In the genomic region with DNA sequence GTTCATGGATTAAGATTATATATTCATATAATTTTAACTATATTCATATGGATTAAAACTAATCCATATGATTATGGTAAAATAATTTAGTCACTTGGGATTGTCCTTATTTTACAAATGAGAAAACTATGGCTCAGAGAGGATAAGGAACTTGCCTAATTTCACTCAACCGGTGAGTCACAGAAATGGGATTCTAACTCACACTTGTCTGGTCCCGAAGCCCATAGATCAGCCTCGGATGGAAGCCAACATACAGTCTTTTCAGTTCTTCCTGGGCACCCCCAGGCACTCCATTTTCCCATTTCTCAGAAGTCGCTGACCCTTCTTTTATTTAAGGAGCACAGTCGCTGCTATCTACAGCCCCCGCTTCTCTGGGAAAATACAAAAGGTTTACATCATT, we compare ENCODE assay signal across 20 cellular contexts. TPM values are rescaled to one million over a fixed set of nuclear protein-coding genes. Genes with fewer than 3 reads are reported as not detected.
DNase-seq lines count a peak whose midpoint lies in the region; ATAC-seq and TF ChIP-seq lines count a peak whose summit lies in the region.
"Had no signal": no experiment of that assay in that cellular context is flagged by ENCODE, and none has a peak within 500 bp of the region (broad histone marks: within the 10 kb centered on the region; RNA-seq: fewer than 3 reads in every experiment).

No MANE protein-coding gene starts in this region.

- CTCF ChIA-PET in MCF 10A (lab: Yijun Ruan, JAX), result no interaction called here

- no TSS peak for BruUV-seq in MCF 10A (replicated peaks; lab: Mats Ljungman, UMichigan)

- H3K4me1 ChIP-seq in breast epithelium (no peaks in the 10 kb centered on the region), ovary (ENCODE audit: insufficient read depth) (peaks cover 2% of the 10 kb centered on the region), lower lobe of right lung (peaks cover 9% of the 10 kb centered on the region)
- H3K4me1 ChIP-seq: parathyroid adenoma had no signal

- TF ChIP-seq POLR2A in breast epithelium (IDR thresholded peaks at IDR 0.05) (no peak), ovary (IDR thresholded peaks at IDR 0.05) (no peak)

- no peaks in the 10 kb centered on the region for H3K4me1 Mint-ChIP-seq in MCF 10A (ENCODE audit: insufficient read depth, unreplicated experiment)

- intact Hi-C loops in MCF 10A (cut with micrococcal nuclease) (no loop called here), breast epithelium (cut with DNase I; ENCODE audit: low total_unique reads) (no loop called here), ovary (cut with DNase I) (no loop called here), lower lobe of right lung (cut with DNase I) (no loop called here)

- H3K27me3 Mint-ChIP-seq in MCF 10A (ENCODE audit: insufficient read depth, unreplicated experiment), result peaks cover 32% of the 10 kb centered on the region

- H3K27ac ChIP-seq in breast epithelium, result peak overlapping the region in 1 of 2 donors; percentile 90
- H3K27ac ChIP-seq in ovary, result no peak overlapping the region
- H3K27ac ChIP-seq in lower lobe of right lung, result no peak overlapping the region
- H3K27ac ChIP-seq: 22Rv1, parathyroid adenoma had no signal

- H3K4me3 Mint-ChIP-seq in MCF 10A (ENCODE audit: unreplicated experiment), result no peak overlapping the region

- DNase-seq in MCF 10A (ENCODE audit: unreplicated experiment), result peak; percentile 62
- no peak for DNase-seq in breast epithelium (ENCODE audit: low spot score in 2 of 2)
- DNase-seq in amniotic epithelial cell (ENCODE audit: low read depth), result peak; percentile 46
- DNase-seq in fibroblast of the aortic adventitia (ENCODE audit: low read depth), result peak; percentile 77
- DNase-seq in cerebellar nuclear complex (lab: John Stamatoyannopoulos, UW), result no peak
- no peak for DNase-seq in ovary
- no peak for DNase-seq in HUDEP-2 (lab: John Stamatoyannopoulos, UW; ENCODE audit: unreplicated experiment in 76 of 76)
- DNase-seq in lower lobe of right lung, result no peak
- DNase-seq: activated CD4-positive, alpha-beta T cell treated with anti-CD3 and anti-CD28 coated beads for 48 hours; activated naive CD8-positive, alpha-beta T cell treated with anti-CD3 and anti-CD28 coated beads, Interleukin-2, amount 10 ng/mL, durations not matched to agents 7 days and 5 days; naive thymus-derived CD4-positive, alpha-beta T cell; NCI-H1092 treated with DMSO at 0.1 percent for 48 hours; NCI-H510A treated with DMSO at 0.1 percent for 48 hours; sigmoid colon; stimulated activated naive CD4-positive, alpha-beta T cell; SW 1271 had no signal

- H3K36me3 Mint-ChIP-seq in MCF 10A (ENCODE audit: insufficient read depth, unreplicated experiment), result no peaks in the 10 kb centered on the region
- H3K36me3 Mint-ChIP-seq: activated naive CD8-positive, alpha-beta T cell treated with anti-CD3 and anti-CD28 coated beads, Interleukin-2, amount 10 ng/mL, durations not matched to agents 7 days and 5 days; memory B cell had no signal

- H3K27ac Mint-ChIP-seq in MCF 10A (ENCODE audit: low read depth, unreplicated experiment), result no peak overlapping the region
- H3K27ac Mint-ChIP-seq: activated naive CD8-positive, alpha-beta T cell treated with anti-CD3 and anti-CD28 coated beads, Interleukin-2, amount 10 ng/mL, durations not matched to agents 7 days and 5 days; activated T-helper 2 cell treated with anti-CD3 and anti-CD28 coated beads, Interferon-gamma antibody, Interleukin-2, Interleukin-4, amounts not matched to agents 10 μg/mL and 5 μg/mL and 100 μg/mL, durations not matched to agents 14 hours and 24 hours and 36 hours; memory B cell; naive thymus-derived CD4-positive, alpha-beta T cell had no signal

- no peaks in the 10 kb centered on the region for H3K27me3 ChIP-seq in breast epithelium
- H3K27me3 ChIP-seq in ovary, result no peaks in the 10 kb centered on the region
- H3K27me3 ChIP-seq in lower lobe of right lung (ENCODE audit: low read depth), result no peaks in the 10 kb centered on the region
- H3K27me3 ChIP-seq: sigmoid colon had no signal

- H3K4me3 ChIP-seq in breast epithelium (no peak overlapping the region), fibroblast of the aortic adventitia (ENCODE audit: low read depth, low read length) (no peak overlapping the region), ovary (no peak overlapping the region), lower lobe of right lung (no peak overlapping the region)

- ATAC-seq in lower lobe of right lung, result no peak
- ATAC-seq: naive thymus-derived CD4-positive, alpha-beta T cell had no signal

- POLR2A ChIA-PET in MCF 10A (lab: Yijun Ruan, JAX), result no interaction called here

- TF ChIP-seq CTCF in MCF 10A (IDR thresholded peaks at IDR 0.05; ENCODE audit: unreplicated experiment) (no peak), breast epithelium (IDR thresholded peaks at IDR 0.05) (no peak), fibroblast of the aortic adventitia (IDR thresholded peaks at IDR 0.05; ENCODE audit: insufficient read depth, low read length) (no peak), ovary (IDR thresholded peaks at IDR 0.05) (no peak), lower lobe of right lung (IDR thresholded peaks at IDR 0.05) (no peak)

- peaks cover 10% of the 10 kb centered on the region for H3K9me3 Mint-ChIP-seq in MCF 10A (ENCODE audit: unreplicated experiment)
- H3K9me3 Mint-ChIP-seq: memory B cell had no signal

- no peak for TF ChIP-seq EP300 in ovary (IDR thresholded peaks at IDR 0.05)

- H3K36me3 ChIP-seq in breast epithelium (no peaks in the 10 kb centered on the region), ovary (no peaks in the 10 kb centered on the region), lower lobe of right lung (no peaks in the 10 kb centered on the region)
- H3K36me3 ChIP-seq: sigmoid colon had no signal

- 73 to 83% (median 77%) methylated on average over 6 of the region's 6 CpGs for WGBS in ovary, 3 donors

- H3K9me3 ChIP-seq in breast epithelium (no peaks in the 10 kb centered on the region), ovary (no peaks in the 10 kb centered on the region), lower lobe of right lung (no peaks in the 10 kb centered on the region)
- H3K9me3 ChIP-seq: sigmoid colon had no signal

RNA-seq across cellular contexts. Expression of a gene that starts 36.8 kb away (rescaled TPM):
- total RNA-seq in MCF 10A (2022) (37.2 and 53.3 TPM in 2 replicates), breast epithelium (100 to 1,000 TPM in 1 of 3 donors, 10 to 100 TPM in 2; 32.9 to 166 (median 39.0) TPM), fibroblast of the aortic adventitia (ENCODE audit: low replicate concordance) (146 and 199 TPM in 2 replicates), ovary (10 to 100 TPM in 4 of 7 donors, 1 to 10 TPM in 3; 5.4 to 34.5 (median 12.5) TPM), lower lobe of right lung (67.0 TPM)
- 10 to 100 TPM; 11.7 to 24.5 TPM for polyA plus RNA-seq in ovary

Comparison
In these comparisons a context has a peak if more than half of its experiments do, and no peak if none do; other contexts are left out.
1. DNase-seq: peak in MCF 10A (single experiment), amniotic epithelial cell (single experiment) and fibroblast of the aortic adventitia (single experiment); none in breast epithelium (0 of 2), cerebellar nuclear complex (0 of 2), ovary (0 of 5), HUDEP-2 (0 of 76) and lower lobe of right lung (single experiment).